ENCODE assay signal across 1 cellular context in the genomic region with DNA sequence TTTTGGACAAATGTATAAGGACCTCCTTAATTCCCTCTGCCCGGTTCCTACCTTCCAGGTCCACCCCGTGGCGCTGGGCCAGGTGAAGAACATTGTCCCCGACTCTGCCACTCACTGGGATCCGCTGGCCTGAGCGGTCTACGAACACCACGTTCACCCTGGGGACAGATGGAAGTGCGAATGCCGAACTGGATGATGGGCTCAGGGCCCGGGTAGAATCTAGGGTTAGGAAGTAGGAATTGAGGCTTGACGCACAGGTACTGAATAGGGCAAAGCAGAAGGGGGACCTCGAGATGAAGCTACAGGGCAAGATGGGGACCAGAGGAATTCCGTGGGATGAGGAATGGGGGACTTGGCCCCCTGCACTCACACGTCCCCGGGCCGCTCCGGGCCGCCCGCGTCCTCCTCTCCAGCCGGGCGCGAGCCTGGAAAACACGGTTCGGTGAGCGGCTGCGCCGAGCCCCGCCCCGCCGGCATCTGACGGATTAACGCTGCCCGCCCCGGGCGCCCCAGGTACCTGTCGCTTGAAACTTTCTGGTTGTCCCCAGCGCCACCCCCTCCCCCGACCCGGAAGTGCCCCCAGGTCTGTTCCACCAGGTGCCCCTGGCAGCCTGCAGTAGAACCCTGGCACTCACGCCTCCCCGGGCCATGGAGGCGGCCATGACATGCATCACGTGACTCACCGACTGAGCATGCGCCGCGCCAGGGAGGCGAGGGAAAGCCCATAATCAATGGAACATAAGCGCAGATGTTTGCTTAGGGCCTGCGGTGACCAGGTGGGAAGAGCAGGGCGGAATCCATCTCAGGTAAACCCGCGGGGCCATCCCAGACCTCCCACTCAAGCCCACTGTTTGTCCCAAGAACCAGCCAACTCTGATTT.
TF ChIP-seq lines count a peak whose summit lies in the region.

A gene (minus strand): TSS at position 681 of the 880 bp plus-strand sequence. CDS start 19 bp downstream, at position 662.

TF ChIP-seq in K562, 482 proteins besides CTCF, POLR2A, EP300 and RAD21 (continued from another document and continues in another):
- TF ChIP-seq, protein P1, sequence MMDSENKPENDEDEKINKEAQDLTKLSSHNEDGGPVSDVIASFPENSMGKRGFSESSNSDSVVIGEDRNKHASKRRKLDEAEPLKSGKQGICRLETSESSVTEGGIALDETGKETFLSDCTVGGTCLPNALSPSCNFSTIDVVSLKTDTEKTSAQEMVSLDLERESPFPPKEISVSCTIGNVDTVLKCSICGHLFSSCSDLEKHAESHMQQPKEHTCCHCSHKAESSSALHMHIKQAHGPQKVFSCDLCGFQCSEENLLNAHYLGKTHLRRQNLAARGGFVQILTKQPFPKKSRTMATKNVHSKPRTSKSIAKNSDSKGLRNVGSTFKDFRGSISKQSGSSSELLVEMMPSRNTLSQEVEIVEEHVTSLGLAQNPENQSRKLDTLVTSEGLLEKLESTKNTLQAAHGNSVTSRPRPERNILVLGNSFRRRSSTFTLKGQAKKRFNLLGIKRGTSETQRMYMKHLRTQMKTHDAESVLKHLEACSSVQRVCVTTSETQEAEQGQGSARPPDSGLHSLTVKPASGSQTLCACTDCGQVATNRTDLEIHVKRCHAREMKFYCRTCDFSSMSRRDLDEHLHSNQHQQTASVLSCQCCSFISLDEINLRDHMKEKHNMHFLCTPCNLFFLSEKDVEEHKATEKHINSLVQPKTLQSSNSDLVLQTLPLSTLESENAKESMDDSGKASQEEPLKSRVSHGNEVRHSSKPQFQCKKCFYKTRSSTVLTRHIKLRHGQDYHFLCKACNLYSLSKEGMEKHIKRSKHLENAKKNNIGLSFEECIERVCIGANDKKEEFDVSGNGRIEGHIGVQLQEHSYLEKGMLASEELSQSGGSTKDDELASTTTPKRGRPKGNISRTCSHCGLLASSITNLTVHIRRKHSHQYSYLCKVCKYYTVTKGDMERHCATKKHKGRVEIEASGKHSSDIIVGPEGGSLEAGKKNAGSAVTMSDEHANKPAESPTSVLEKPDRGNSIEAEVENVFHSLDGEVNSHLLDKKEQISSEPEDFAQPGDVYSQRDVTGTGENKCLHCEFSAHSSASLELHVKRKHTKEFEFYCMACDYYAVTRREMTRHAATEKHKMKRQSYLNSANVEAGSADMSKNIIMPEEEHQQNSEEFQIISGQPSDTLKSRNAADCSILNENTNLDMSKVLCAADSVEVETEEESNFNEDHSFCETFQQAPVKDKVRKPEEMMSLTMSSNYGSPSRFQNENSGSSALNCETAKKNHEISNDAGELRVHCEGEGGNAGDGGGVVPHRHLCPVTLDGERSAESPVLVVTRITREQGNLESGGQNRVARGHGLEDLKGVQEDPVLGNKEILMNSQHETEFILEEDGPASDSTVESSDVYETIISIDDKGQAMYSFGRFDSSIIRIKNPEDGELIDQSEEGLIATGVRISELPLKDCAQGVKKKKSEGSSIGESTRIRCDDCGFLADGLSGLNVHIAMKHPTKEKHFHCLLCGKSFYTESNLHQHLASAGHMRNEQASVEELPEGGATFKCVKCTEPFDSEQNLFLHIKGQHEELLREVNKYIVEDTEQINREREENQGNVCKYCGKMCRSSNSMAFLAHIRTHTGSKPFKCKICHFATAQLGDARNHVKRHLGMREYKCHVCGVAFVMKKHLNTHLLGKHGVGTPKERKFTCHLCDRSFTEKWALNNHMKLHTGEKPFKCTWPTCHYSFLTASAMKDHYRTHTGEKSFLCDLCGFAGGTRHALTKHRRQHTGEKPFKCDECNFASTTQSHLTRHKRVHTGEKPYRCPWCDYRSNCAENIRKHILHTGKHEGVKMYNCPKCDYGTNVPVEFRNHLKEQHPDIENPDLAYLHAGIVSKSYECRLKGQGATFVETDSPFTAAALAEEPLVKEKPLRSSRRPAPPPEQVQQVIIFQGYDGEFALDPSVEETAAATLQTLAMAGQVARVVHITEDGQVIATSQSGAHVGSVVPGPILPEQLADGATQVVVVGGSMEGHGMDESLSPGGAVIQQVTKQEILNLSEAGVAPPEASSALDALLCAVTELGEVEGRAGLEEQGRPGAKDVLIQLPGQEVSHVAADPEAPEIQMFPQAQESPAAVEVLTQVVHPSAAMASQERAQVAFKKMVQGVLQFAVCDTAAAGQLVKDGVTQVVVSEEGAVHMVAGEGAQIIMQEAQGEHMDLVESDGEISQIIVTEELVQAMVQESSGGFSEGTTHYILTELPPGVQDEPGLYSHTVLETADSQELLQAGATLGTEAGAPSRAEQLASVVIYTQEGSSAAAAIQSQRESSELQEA (IDR thresholded peaks at IDR 0.05; ENCODE audit: low read depth) = no peak
- no peak for TF ChIP-seq ADNP (tag; IDR thresholded peaks at IDR 0.05)
- TF ChIP-seq CHD4 (IDR thresholded peaks at IDR 0.05; ENCODE audit: insufficient read depth, insufficient replicate concordance, low read depth, low read length, poor library complexity, severe bottlenecking) = no peak
- no peak for TF ChIP-seq TARDBP (IDR thresholded peaks at IDR 0.05)
- TF ChIP-seq RBM15 (IDR thresholded peaks at IDR 0.05; ENCODE audit: insufficient read depth, low read length) = no peak
- peak; percentile 76 for TF ChIP-seq RBFOX2 (IDR thresholded peaks at IDR 0.05; ENCODE audit: low read depth, low read length)
- no peak for TF ChIP-seq CBFB (CRISPR knock-in tag; IDR thresholded peaks at IDR 0.05)
- peak; percentile 52; the same call in 1 of the 2 replicates for TF ChIP-seq ELF2 (CRISPR knock-in tag; IDR thresholded peaks at IDR 0.05)
- no peak for TF ChIP-seq RBM17 (IDR thresholded peaks at IDR 0.05; ENCODE audit: borderline replicate concordance, low read depth, low read length)
- no peak for TF ChIP-seq SREBF2 (CRISPR knock-in tag; IDR thresholded peaks at IDR 0.05)
- TF ChIP-seq, protein P2, sequence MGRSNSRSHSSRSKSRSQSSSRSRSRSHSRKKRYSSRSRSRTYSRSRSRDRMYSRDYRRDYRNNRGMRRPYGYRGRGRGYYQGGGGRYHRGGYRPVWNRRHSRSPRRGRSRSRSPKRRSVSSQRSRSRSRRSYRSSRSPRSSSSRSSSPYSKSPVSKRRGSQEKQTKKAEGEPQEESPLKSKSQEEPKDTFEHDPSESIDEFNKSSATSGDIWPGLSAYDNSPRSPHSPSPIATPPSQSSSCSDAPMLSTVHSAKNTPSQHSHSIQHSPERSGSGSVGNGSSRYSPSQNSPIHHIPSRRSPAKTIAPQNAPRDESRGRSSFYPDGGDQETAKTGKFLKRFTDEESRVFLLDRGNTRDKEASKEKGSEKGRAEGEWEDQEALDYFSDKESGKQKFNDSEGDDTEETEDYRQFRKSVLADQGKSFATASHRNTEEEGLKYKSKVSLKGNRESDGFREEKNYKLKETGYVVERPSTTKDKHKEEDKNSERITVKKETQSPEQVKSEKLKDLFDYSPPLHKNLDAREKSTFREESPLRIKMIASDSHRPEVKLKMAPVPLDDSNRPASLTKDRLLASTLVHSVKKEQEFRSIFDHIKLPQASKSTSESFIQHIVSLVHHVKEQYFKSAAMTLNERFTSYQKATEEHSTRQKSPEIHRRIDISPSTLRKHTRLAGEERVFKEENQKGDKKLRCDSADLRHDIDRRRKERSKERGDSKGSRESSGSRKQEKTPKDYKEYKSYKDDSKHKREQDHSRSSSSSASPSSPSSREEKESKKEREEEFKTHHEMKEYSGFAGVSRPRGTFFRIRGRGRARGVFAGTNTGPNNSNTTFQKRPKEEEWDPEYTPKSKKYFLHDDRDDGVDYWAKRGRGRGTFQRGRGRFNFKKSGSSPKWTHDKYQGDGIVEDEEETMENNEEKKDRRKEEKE (IDR thresholded peaks at IDR 0.05; ENCODE audit: borderline replicate concordance in 1 of 2, control insufficient read depth in 1 of 2, low read depth in 2 of 2, low read length in 1 of 2) = no peak
- no peak for TF ChIP-seq CHD1 (IDR thresholded peaks at IDR 0.05; ENCODE audit: low read length)
- TF ChIP-seq RAD51 (IDR thresholded peaks at IDR 0.05; ENCODE audit: borderline replicate concordance, low read depth) = peak; percentile 99
- no peak for TF ChIP-seq BCL6 (CRISPR knock-in tag; IDR thresholded peaks at IDR 0.05)
- no peak for TF ChIP-seq ETV1 (tag; conservative IDR thresholded peaks at IDR 0.05; ENCODE audit: low read depth)
- TF ChIP-seq, protein P3, sequence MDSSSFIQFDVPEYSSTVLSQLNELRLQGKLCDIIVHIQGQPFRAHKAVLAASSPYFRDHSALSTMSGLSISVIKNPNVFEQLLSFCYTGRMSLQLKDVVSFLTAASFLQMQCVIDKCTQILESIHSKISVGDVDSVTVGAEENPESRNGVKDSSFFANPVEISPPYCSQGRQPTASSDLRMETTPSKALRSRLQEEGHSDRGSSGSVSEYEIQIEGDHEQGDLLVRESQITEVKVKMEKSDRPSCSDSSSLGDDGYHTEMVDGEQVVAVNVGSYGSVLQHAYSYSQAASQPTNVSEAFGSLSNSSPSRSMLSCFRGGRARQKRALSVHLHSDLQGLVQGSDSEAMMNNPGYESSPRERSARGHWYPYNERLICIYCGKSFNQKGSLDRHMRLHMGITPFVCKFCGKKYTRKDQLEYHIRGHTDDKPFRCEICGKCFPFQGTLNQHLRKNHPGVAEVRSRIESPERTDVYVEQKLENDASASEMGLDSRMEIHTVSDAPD (CRISPR knock-in tag; IDR thresholded peaks at IDR 0.05) = no peak
- TF ChIP-seq SMAD2 (IDR thresholded peaks at IDR 0.05; ENCODE audit: low read depth, low read length) = no peak
- TF ChIP-seq LEF1 (IDR thresholded peaks at IDR 0.05) = no peak
- TF ChIP-seq, protein P4, sequence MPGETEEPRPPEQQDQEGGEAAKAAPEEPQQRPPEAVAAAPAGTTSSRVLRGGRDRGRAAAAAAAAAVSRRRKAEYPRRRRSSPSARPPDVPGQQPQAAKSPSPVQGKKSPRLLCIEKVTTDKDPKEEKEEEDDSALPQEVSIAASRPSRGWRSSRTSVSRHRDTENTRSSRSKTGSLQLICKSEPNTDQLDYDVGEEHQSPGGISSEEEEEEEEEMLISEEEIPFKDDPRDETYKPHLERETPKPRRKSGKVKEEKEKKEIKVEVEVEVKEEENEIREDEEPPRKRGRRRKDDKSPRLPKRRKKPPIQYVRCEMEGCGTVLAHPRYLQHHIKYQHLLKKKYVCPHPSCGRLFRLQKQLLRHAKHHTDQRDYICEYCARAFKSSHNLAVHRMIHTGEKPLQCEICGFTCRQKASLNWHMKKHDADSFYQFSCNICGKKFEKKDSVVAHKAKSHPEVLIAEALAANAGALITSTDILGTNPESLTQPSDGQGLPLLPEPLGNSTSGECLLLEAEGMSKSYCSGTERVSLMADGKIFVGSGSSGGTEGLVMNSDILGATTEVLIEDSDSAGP (CRISPR knock-in tag; IDR thresholded peaks at IDR 0.05) = no peak
- peak; percentile 73; the same call in 1 of the 2 replicates for TF ChIP-seq ZBTB17 (CRISPR knock-in tag; IDR thresholded peaks at IDR 0.05)
- no peak for TF ChIP-seq ZC3H4 (CRISPR knock-in tag; IDR thresholded peaks at IDR 0.05; ENCODE audit: borderline replicate concordance)
- TF ChIP-seq, protein P5, sequence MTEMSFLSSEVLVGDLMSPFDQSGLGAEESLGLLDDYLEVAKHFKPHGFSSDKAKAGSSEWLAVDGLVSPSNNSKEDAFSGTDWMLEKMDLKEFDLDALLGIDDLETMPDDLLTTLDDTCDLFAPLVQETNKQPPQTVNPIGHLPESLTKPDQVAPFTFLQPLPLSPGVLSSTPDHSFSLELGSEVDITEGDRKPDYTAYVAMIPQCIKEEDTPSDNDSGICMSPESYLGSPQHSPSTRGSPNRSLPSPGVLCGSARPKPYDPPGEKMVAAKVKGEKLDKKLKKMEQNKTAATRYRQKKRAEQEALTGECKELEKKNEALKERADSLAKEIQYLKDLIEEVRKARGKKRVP (CRISPR knock-in tag; IDR thresholded peaks at IDR 0.05) = no peak
- no peak for TF ChIP-seq ELF1 (tag; IDR thresholded peaks at IDR 0.05)
- TF ChIP-seq ZNF347 (CRISPR knock-in tag; IDR thresholded peaks at IDR 0.05; ENCODE audit: low read depth) = no peak
- no peak for TF ChIP-seq PCBP2 (IDR thresholded peaks at IDR 0.05; ENCODE audit: low read depth, low read length, poor library complexity, severe bottlenecking)
- TF ChIP-seq, protein P6, sequence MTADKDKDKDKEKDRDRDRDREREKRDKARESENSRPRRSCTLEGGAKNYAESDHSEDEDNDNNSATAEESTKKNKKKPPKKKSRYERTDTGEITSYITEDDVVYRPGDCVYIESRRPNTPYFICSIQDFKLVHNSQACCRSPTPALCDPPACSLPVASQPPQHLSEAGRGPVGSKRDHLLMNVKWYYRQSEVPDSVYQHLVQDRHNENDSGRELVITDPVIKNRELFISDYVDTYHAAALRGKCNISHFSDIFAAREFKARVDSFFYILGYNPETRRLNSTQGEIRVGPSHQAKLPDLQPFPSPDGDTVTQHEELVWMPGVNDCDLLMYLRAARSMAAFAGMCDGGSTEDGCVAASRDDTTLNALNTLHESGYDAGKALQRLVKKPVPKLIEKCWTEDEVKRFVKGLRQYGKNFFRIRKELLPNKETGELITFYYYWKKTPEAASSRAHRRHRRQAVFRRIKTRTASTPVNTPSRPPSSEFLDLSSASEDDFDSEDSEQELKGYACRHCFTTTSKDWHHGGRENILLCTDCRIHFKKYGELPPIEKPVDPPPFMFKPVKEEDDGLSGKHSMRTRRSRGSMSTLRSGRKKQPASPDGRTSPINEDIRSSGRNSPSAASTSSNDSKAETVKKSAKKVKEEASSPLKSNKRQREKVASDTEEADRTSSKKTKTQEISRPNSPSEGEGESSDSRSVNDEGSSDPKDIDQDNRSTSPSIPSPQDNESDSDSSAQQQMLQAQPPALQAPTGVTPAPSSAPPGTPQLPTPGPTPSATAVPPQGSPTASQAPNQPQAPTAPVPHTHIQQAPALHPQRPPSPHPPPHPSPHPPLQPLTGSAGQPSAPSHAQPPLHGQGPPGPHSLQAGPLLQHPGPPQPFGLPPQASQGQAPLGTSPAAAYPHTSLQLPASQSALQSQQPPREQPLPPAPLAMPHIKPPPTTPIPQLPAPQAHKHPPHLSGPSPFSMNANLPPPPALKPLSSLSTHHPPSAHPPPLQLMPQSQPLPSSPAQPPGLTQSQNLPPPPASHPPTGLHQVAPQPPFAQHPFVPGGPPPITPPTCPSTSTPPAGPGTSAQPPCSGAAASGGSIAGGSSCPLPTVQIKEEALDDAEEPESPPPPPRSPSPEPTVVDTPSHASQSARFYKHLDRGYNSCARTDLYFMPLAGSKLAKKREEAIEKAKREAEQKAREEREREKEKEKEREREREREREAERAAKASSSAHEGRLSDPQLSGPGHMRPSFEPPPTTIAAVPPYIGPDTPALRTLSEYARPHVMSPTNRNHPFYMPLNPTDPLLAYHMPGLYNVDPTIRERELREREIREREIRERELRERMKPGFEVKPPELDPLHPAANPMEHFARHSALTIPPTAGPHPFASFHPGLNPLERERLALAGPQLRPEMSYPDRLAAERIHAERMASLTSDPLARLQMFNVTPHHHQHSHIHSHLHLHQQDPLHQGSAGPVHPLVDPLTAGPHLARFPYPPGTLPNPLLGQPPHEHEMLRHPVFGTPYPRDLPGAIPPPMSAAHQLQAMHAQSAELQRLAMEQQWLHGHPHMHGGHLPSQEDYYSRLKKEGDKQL (CRISPR knock-in tag; IDR thresholded peaks at IDR 0.05; ENCODE audit: borderline replicate concordance) = no peak
- TF ChIP-seq, protein P7, sequence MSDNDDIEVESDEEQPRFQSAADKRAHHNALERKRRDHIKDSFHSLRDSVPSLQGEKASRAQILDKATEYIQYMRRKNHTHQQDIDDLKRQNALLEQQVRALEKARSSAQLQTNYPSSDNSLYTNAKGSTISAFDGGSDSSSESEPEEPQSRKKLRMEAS (CRISPR knock-in tag; IDR thresholded peaks at IDR 0.05) = peak; percentile 95
- TF ChIP-seq NFYB (IDR thresholded peaks at IDR 0.05; ENCODE audit: extremely low read depth, insufficient read length) = no peak
